In genomic region chr15:68781766-68782588, GRCh38 we compare ENCODE assay signal across 11 cellular contexts. TPM values are rescaled to one million over a fixed set of nuclear protein-coding genes. Genes with fewer than 3 reads are reported as not detected.
DNase-seq lines count a peak whose midpoint lies in the region; ATAC-seq and TF ChIP-seq lines count a peak whose summit lies in the region.
"Had no signal": no experiment of that assay in that cellular context is flagged by ENCODE, and none has a peak within 500 bp of the region (broad histone marks: within the 10 kb centered on the region; RNA-seq: fewer than 3 reads in every experiment).

No MANE protein-coding gene starts in this region.

- H4K20me1 ChIP-seq in SK-N-SH (ENCODE audit: insufficient read depth): no peaks in the 10 kb centered on the region

- H3K4me3 Mint-ChIP-seq in central memory CD8-positive, alpha-beta T cell: no peak overlapping the region
- peak overlapping the region in 6 of 8 donors; percentile 47 to 85 (median 63) for H3K4me3 Mint-ChIP-seq in naive B cell

- H3K36me3 ChIP-seq in upper lobe of right lung: peaks cover 74% of the 10 kb centered on the region
- H3K36me3 ChIP-seq in SK-N-SH (replicated peaks in 1 of 2; ENCODE audit: control insufficient read depth in 1 of 2, insufficient read depth in 2 of 2, low read length in 1 of 2): peaks cover 29 to 81% of the 10 kb centered on the region in 2 experiments
- H3K36me3 ChIP-seq: uterus had no signal

- no peak for ATAC-seq in central memory CD8-positive, alpha-beta T cell (replicated peaks; ENCODE audit: extremely low read depth, poor library complexity, severe bottlenecking)
- ATAC-seq in naive B cell (ENCODE audit: low read depth in 2 of 2) (peak; percentile 40 to 49), upper lobe of right lung (peak; percentile 77)

- H3K9me3 ChIP-seq in upper lobe of right lung (no peaks in the 10 kb centered on the region), SK-N-SH (no peaks in the 10 kb centered on the region)
- H3K9me3 ChIP-seq: ascending aorta, uterus had no signal

- H3K4me2 ChIP-seq in SK-N-SH: no peak overlapping the region

- intact Hi-C loops in upper lobe of right lung (cut with DNase I): no loop called here

- H3K4me1 ChIP-seq in upper lobe of right lung: peaks cover 16% of the 10 kb centered on the region
- H3K4me1 ChIP-seq in SK-N-SH (ENCODE audit: control insufficient read depth in 1 of 2, insufficient read depth in 2 of 2, low read depth in 1 of 2, low read length in 1 of 2): no peaks in the 10 kb centered on the region
- H3K4me1 ChIP-seq: uterus had no signal

- H2AFZ ChIP-seq in SK-N-SH (ENCODE audit: low read depth): no peak overlapping the region

- CTCF ChIA-PET in SK-N-SH (lab: Yijun Ruan, JAX): interaction anchor here (1.0 kb wide), 1 partner anchor 26 kb away, joined by 4 read pairs; no protein-coding TSS in a partner anchor

- peaks cover 17% of the 10 kb centered on the region for H3K4me1 Mint-ChIP-seq in central memory CD8-positive, alpha-beta T cell
- peaks cover 26 to 36% (median 28%) of the 10 kb centered on the region in 3 donors for H3K4me1 Mint-ChIP-seq in naive B cell

- H3K27me3 ChIP-seq in upper lobe of right lung: no peaks in the 10 kb centered on the region
- H3K27me3 ChIP-seq in SK-N-SH (ENCODE audit: insufficient read depth): no peaks in the 10 kb centered on the region
- H3K27me3 ChIP-seq: ascending aorta, uterus had no signal

- no peak for TF ChIP-seq CTCF in upper lobe of right lung (IDR thresholded peaks at IDR 0.05)
- TF ChIP-seq CTCF in SK-N-SH (IDR thresholded peaks at IDR 0.05): no peak

- peak overlapping the region; percentile 58 for H3K27ac ChIP-seq in upper lobe of right lung
- H3K27ac ChIP-seq in SK-N-SH (ENCODE audit: low read depth in 2 of 2, low read length in 1 of 2): no peak overlapping the region

- POLR2A ChIA-PET in SK-N-SH (lab: Yijun Ruan, JAX): no interaction called here

- no peak for TF ChIP-seq EP300 in SK-N-SH (IDR thresholded peaks at IDR 0.05; ENCODE audit: borderline replicate concordance in 1 of 2, low read depth in 1 of 2, low read length in 1 of 2)

- H3K36me3 Mint-ChIP-seq in central memory CD8-positive, alpha-beta T cell (ENCODE audit: insufficient read depth): peaks cover 43% of the 10 kb centered on the region
- H3K36me3 Mint-ChIP-seq in naive B cell: peaks cover 0 to 10% of the 10 kb centered on the region in 2 donors

- H3K79me2 ChIP-seq in SK-N-SH (ENCODE audit: insufficient read depth): no peaks in the 10 kb centered on the region

- H3K9me3 Mint-ChIP-seq in central memory CD8-positive, alpha-beta T cell: no peaks in the 10 kb centered on the region
- H3K9me3 Mint-ChIP-seq in naive B cell: no peaks in the 10 kb centered on the region

- peaks cover 12% of the 10 kb centered on the region for H3F3A ChIP-seq in SK-N-SH (replicated peaks; ENCODE audit: insufficient read depth)

- H3K9ac ChIP-seq in SK-N-SH: no peak overlapping the region

- H3K27me3 Mint-ChIP-seq in central memory CD8-positive, alpha-beta T cell: no peaks in the 10 kb centered on the region
- H3K27me3 Mint-ChIP-seq in naive B cell: no peaks in the 10 kb centered on the region

- WGBS in SK-N-SH (ENCODE audit: low lambda C conversion rate): 96% methylated on average over 17 of the region's 17 CpGs

- H3K9me2 ChIP-seq in SK-N-SH: no peaks in the 10 kb centered on the region

- no peak overlapping the region for H3K4me3 ChIP-seq in upper lobe of right lung
- no peak overlapping the region for H3K4me3 ChIP-seq in SK-N-SH (ENCODE audit: low read depth in 2 of 2, low read length in 1 of 2)
- H3K4me3 ChIP-seq: ascending aorta, uterus had no signal

- TF ChIP-seq RAD21 in SK-N-SH (IDR thresholded peaks at IDR 0.05; ENCODE audit: low read length): no peak

- peak; percentile 63 for DNase-seq in activated CD8-positive, alpha-beta memory T cell treated with anti-CD3 and anti-CD28 coated beads for 24 hours
- DNase-seq in activated CD8-positive, alpha-beta memory T cell treated with anti-CD3 and anti-CD28 coated beads, Interleukin-2, amount 50 U/mL, for 48 hours: no peak
- DNase-seq in central memory CD8-positive, alpha-beta T cell (ENCODE audit: low spot score in 2 of 2): no peak
- no peak for DNase-seq in naive B cell
- DNase-seq in upper lobe of right lung: no peak
- DNase-seq in SKM-1 treated with dmso at 0.1 percent for 144 hours (lab: John Stamatoyannopoulos, UW; ENCODE audit: unreplicated experiment): no peak
- DNase-seq in SK-N-SH: no peak
- DNase-seq in epidermal melanocyte (ENCODE audit: insufficient read length, low spot score): no peak
- DNase-seq: NCI-H1092 treated with DMSO at 0.1 percent for 48 hours had no signal

- H3K27ac Mint-ChIP-seq in central memory CD8-positive, alpha-beta T cell (ENCODE audit: low read depth): peak overlapping the region; percentile 85
- H3K27ac Mint-ChIP-seq in naive B cell: peak overlapping the region in 5 of 6 donors; percentile 75 to 95 (median 89)

TF ChIP-seq in SK-N-SH, 30 proteins besides CTCF, POLR2A, EP300 and RAD21:
- TF ChIP-seq TCF12 (IDR thresholded peaks at IDR 0.05) (no peak), FOXJ3 (CRISPR knock-in tag; IDR thresholded peaks at IDR 0.05) (no peak), RFX5 (IDR thresholded peaks at IDR 0.05; ENCODE audit: low read length) (no peak), GABPA (IDR thresholded peaks at IDR 0.05; ENCODE audit: low read depth) (no peak), PBX3 (IDR thresholded peaks at IDR 0.05) (no peak), TEAD4 (IDR thresholded peaks at IDR 0.05; ENCODE audit: borderline replicate concordance, insufficient read depth) (no peak), SMC3 (IDR thresholded peaks at IDR 0.05; ENCODE audit: low read depth, low read length) (no peak), EZH2phosphoT487 (IDR thresholded peaks at IDR 0.05; ENCODE audit: borderline replicate concordance, low read depth) (no peak), MAX (IDR thresholded peaks at IDR 0.05; ENCODE audit: low read depth) (no peak), MEF2A (IDR thresholded peaks at IDR 0.05; ENCODE audit: borderline replicate concordance, low read depth) (no peak)
- TF ChIP-seq, protein P1, sequence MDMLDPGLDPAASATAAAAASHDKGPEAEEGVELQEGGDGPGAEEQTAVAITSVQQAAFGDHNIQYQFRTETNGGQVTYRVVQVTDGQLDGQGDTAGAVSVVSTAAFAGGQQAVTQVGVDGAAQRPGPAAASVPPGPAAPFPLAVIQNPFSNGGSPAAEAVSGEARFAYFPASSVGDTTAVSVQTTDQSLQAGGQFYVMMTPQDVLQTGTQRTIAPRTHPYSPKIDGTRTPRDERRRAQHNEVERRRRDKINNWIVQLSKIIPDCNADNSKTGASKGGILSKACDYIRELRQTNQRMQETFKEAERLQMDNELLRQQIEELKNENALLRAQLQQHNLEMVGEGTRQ (IDR thresholded peaks at IDR 0.05; ENCODE audit: borderline replicate concordance, low read depth, low read length): no peak
- TF ChIP-seq, protein P2, sequence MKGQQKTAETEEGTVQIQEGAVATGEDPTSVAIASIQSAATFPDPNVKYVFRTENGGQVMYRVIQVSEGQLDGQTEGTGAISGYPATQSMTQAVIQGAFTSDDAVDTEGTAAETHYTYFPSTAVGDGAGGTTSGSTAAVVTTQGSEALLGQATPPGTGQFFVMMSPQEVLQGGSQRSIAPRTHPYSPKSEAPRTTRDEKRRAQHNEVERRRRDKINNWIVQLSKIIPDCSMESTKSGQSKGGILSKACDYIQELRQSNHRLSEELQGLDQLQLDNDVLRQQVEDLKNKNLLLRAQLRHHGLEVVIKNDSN (IDR thresholded peaks at IDR 0.05; ENCODE audit: borderline replicate concordance, low read depth): no peak
- TF ChIP-seq, protein P3, sequence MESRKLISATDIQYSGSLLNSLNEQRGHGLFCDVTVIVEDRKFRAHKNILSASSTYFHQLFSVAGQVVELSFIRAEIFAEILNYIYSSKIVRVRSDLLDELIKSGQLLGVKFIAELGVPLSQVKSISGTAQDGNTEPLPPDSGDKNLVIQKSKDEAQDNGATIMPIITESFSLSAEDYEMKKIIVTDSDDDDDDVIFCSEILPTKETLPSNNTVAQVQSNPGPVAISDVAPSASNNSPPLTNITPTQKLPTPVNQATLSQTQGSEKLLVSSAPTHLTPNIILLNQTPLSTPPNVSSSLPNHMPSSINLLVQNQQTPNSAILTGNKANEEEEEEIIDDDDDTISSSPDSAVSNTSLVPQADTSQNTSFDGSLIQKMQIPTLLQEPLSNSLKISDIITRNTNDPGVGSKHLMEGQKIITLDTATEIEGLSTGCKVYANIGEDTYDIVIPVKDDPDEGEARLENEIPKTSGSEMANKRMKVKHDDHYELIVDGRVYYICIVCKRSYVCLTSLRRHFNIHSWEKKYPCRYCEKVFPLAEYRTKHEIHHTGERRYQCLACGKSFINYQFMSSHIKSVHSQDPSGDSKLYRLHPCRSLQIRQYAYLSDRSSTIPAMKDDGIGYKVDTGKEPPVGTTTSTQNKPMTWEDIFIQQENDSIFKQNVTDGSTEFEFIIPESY (IDR thresholded peaks at IDR 0.05; ENCODE audit: borderline replicate concordance, low read depth): no peak
TF ChIP-seq in SK-N-SH: peak in this region for 0.

RNA-seq across cellular contexts. Expression of gene ANP32A, which starts 38.7 kb away (rescaled TPM):
- polyA plus RNA-seq in naive B cell (ENCODE audit: low read depth in 6 of 6) (100 to 1,000 TPM; 110 to 149 (median 131) TPM), SK-N-SH (2012; rRNA removed) (58.4 and 61.7 TPM in 2 replicates)
- 114 TPM for total RNA-seq in upper lobe of right lung
- 78.1 and 80.4 TPM in 2 replicates for polyA plus RNA-seq in SK-N-SH (2012; cell fraction: cytosol; rRNA removed)
- 24.1 and 31.7 TPM in 2 replicates for polyA plus RNA-seq in SK-N-SH (2012; cell fraction: nucleus; rRNA removed)
